34 cellular contexts compared by ENCODE assay signal in genomic region chr15:66221126-66221525, GRCh38. TPM values are rescaled to one million over a fixed set of nuclear protein-coding genes. Genes with fewer than 3 reads are reported as not detected.
DNase-seq lines count a peak whose midpoint lies in the region; ATAC-seq and FAIRE-seq lines count a peak whose summit lies in the region.
"Had no signal": no experiment of that assay in that cellular context is flagged by ENCODE, and none has a peak within 500 bp of the region (broad histone marks: within the 10 kb centered on the region; RNA-seq: fewer than 3 reads in every experiment).

No MANE protein-coding gene starts in this region.

- H3K27me3 Mint-ChIP-seq in activated naive CD8-positive, alpha-beta T cell treated with anti-CD3 and anti-CD28 coated beads, Interleukin-2, amount 50 U/mL, for 24 hours: peaks cover 3% of the 10 kb centered on the region

- H3K4me3 Mint-ChIP-seq in activated naive CD8-positive, alpha-beta T cell treated with anti-CD3 and anti-CD28 coated beads, Interleukin-2, amount 50 U/mL, for 24 hours: no peak overlapping the region
- H3K4me3 Mint-ChIP-seq: activated naive CD8-positive, alpha-beta T cell treated with anti-CD3 and anti-CD28 coated beads, Interleukin-2, amount 10 ng/mL, durations not matched to agents 7 days and 5 days; neural crest cell had no signal

- FAIRE-seq in urothelium cell line (lab: Jason Lieb, UNC): peak; percentile 74
- FAIRE-seq: A549, HTR-8/SVneo, pancreas, small intestine had no signal

- H3K27ac Mint-ChIP-seq in activated naive CD8-positive, alpha-beta T cell treated with anti-CD3 and anti-CD28 coated beads, Interleukin-2, amount 50 U/mL, for 24 hours: no peak overlapping the region
- H3K27ac Mint-ChIP-seq: activated naive CD8-positive, alpha-beta T cell treated with anti-CD3 and anti-CD28 coated beads, Interleukin-2, amount 10 ng/mL, durations not matched to agents 7 days and 5 days had no signal

- no peaks in the 10 kb centered on the region for H3K9me3 Mint-ChIP-seq in activated naive CD8-positive, alpha-beta T cell treated with anti-CD3 and anti-CD28 coated beads, Interleukin-2, amount 50 U/mL, for 24 hours
- H3K9me3 Mint-ChIP-seq: activated naive CD8-positive, alpha-beta T cell treated with anti-CD3 and anti-CD28 coated beads, Interleukin-2, amount 10 ng/mL, durations not matched to agents 7 days and 5 days; neural crest cell had no signal

- H3K36me3 Mint-ChIP-seq in activated naive CD8-positive, alpha-beta T cell treated with anti-CD3 and anti-CD28 coated beads, Interleukin-2, amount 50 U/mL, for 24 hours (ENCODE audit: low read depth): no peaks in the 10 kb centered on the region
- H3K36me3 Mint-ChIP-seq: activated naive CD8-positive, alpha-beta T cell treated with anti-CD3 and anti-CD28 coated beads, Interleukin-2, amount 10 ng/mL, durations not matched to agents 7 days and 5 days had no signal

- peak; percentile 30 for DNase-seq in activated effector memory CD4-positive, alpha-beta T cell treated with anti-CD3 and anti-CD28 coated beads, Interleukin-2, amount 50 U/mL, for 16 hours
- DNase-seq in activated effector memory CD4-positive, alpha-beta T cell treated with Interleukin-2 at 50 U/mL for 16 hours: no peak
- DNase-seq in cerebellar cortex (ENCODE audit: low spot score): peak; percentile 61
- DNase-seq in myocyte (ENCODE audit: low read depth): peak; percentile 48
- DNase-seq in urothelium cell line (ENCODE audit: low spot score): no peak
- no peak for DNase-seq in activated naive CD8-positive, alpha-beta T cell treated with anti-CD3 and anti-CD28 coated beads, Interleukin-2, amount 50 U/mL, for 24 hours
- DNase-seq in activated CD8-positive, alpha-beta memory T cell treated with anti-CD3 and anti-CD28 coated beads, Interleukin-2, amount 50 U/mL, for 48 hours: no peak
- DNase-seq in mucosa of gallbladder (ENCODE audit: low spot score): no peak
- DNase-seq: activated CD4-positive, alpha-beta T cell treated with anti-CD3 and anti-CD28 coated beads for 4 hours; activated gamma-delta T cell treated with Interleukin-2 at 50 U/mL for 16 hours; activated naive CD8-positive, alpha-beta T cell treated with anti-CD3 and anti-CD28 coated beads, Interleukin-2, amount 10 ng/mL, durations not matched to agents 7 days and 5 days; activated T-cell treated with anti-CD3 and anti-CD28 coated beads, Interleukin-2, amount 50 U/mL, for 1 hour; esophagus squamous epithelium; foreskin melanocyte; GDM1; GM23248; heart right ventricle; KG1; MG63; mucosa of descending colon; NCI-H1417; NCI-H2029 treated with DMSO at 0.1 percent for 48 hours; NCI-H69; pancreas; Peyer's patch; retina; SIG-M5; small intestine; stimulated activated naive CD4-positive, alpha-beta T cell had no signal

- no peaks in the 10 kb centered on the region for H3K4me1 Mint-ChIP-seq in activated naive CD8-positive, alpha-beta T cell treated with anti-CD3 and anti-CD28 coated beads, Interleukin-2, amount 50 U/mL, for 24 hours
- H3K4me1 Mint-ChIP-seq: activated naive CD8-positive, alpha-beta T cell treated with anti-CD3 and anti-CD28 coated beads, Interleukin-2, amount 10 ng/mL, durations not matched to agents 7 days and 5 days had no signal

- no peak for ATAC-seq in activated naive CD8-positive, alpha-beta T cell treated with anti-CD3 and anti-CD28 coated beads, Interleukin-2, amount 50 U/mL, for 24 hours
- ATAC-seq: mucosa of descending colon, pancreas had no signal

RNA-seq across cellular contexts. Expression of gene MEGF11, which starts 32.4 kb away (rescaled TPM):
- total RNA-seq in myocyte (not detected in 2 replicates), mucosa of gallbladder (0.35 TPM)
- polyA plus RNA-seq in myocyte (2012): 0.45 TPM
- total RNA-seq: activated CD8-positive, alpha-beta memory T cell treated with anti-CD3 and anti-CD28 coated beads for 36 hours; activated naive CD8-positive, alpha-beta T cell treated with anti-CD3 and anti-CD28 coated beads, Interleukin-2, amount 10 ng/mL, durations not matched to agents 7 days and 5 days; dermis microvascular lymphatic vessel endothelial cell; esophagus squamous epithelium; GM23248; heart right ventricle; Peyer's patch had no signal

Comparison
In these comparisons a context has a peak if more than half of its experiments do, and no peak if none do; other contexts are left out.
1. DNase-seq: peak in activated effector memory CD4-positive, alpha-beta T cell treated with anti-CD3 and anti-CD28 coated beads, Interleukin-2, amount 50 U/mL, for 16 hours (single experiment), cerebellar cortex (single experiment) and myocyte (single experiment); none in activated effector memory CD4-positive, alpha-beta T cell treated with Interleukin-2 at 50 U/mL for 16 hours (single experiment), urothelium cell line (single experiment), activated naive CD8-positive, alpha-beta T cell treated with anti-CD3 and anti-CD28 coated beads, Interleukin-2, amount 50 U/mL, for 24 hours (single experiment), activated CD8-positive, alpha-beta memory T cell treated with anti-CD3 and anti-CD28 coated beads, Interleukin-2, amount 50 U/mL, for 48 hours (single experiment) and mucosa of gallbladder (single experiment).